15 cellular contexts compared by ENCODE assay signal in the genomic region with DNA sequence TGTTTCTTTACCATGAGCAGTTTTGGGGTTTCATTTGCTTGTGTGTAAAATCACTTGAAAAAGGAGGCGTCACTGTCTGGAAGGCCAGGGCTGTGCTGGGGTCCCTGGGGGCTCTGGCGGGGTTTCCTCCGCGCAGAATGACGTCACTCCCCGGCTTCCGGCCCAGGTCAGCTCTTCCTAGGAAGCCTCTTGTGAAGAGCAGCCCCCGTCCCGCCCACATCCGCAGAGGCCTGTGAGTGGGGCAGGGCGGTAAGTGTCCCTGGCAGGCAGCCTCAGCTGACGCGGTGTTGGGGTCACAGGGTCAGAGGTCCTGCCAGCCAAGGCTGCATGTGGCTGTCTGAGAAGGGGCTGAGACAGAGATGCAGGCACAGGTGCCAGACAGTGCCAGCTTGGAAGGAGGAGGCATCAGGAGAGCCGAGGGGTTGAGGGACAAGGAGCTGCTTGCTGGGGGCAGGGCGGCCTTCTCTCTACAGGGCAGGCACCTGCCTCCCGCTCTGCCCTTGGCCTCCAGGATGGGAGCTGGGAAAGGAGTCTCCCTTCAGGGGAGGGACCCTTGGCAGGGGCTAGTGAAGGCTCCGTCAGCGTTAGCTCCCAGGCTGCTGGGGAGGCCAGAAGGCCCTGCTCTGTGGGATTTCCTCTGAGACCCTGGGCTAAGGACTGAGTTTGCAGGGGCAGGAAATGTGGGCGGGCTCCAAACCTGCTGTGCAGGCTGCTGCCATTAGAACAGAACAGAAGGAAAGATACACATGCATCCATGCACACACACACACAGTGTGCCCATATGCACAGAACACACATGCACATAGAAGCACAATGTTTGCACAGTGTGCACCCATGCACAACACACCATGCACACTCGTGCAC. TPM values are rescaled to one million over a fixed set of nuclear protein-coding genes. Genes with fewer than 3 reads are reported as not detected.
DNase-seq lines count a peak whose midpoint lies in the region; ATAC-seq and TF ChIP-seq lines count a peak whose summit lies in the region.
"Not testable (repeated sequence)": the region's sequence is repeated elsewhere in the genome, so short reads cannot be mapped to it uniquely, and the experiment has no call there.
"Had no signal": no experiment of that assay in that cellular context is flagged by ENCODE, and none has a peak within 500 bp of the region (broad histone marks: within the 10 kb centered on the region; RNA-seq: fewer than 3 reads in every experiment).

No MANE protein-coding gene starts in this region.

- H3K27me3 ChIP-seq in Panc1 (ENCODE audit: control insufficient read depth, insufficient read depth, low read length); upper lobe of right lung: not testable (repeated sequence)

- not testable (repeated sequence) for H3K9me3 Mint-ChIP-seq in activated naive CD4-positive, alpha-beta T cell treated with anti-CD3 and anti-CD28 coated beads, Interleukin-2, amount 50 U/mL, for 72 hours; naive thymus-derived CD8-positive, alpha-beta T cell

- not testable (repeated sequence) for H3K4me1 Mint-ChIP-seq in naive thymus-derived CD8-positive, alpha-beta T cell

- not testable (repeated sequence) for H3K27ac Mint-ChIP-seq in activated naive CD4-positive, alpha-beta T cell treated with anti-CD3 and anti-CD28 coated beads, Interleukin-2, amount 50 U/mL, for 72 hours; naive thymus-derived CD8-positive, alpha-beta T cell

- not testable (repeated sequence) for BruUV-seq in Panc1 (replicated peaks; lab: Mats Ljungman, UMichigan)

- CTCF ChIA-PET in Panc1 (lab: Charles Lee) = not testable (repeated sequence)

- not testable (repeated sequence) for H3K36me3 Mint-ChIP-seq in activated naive CD4-positive, alpha-beta T cell treated with anti-CD3 and anti-CD28 coated beads, Interleukin-2, amount 50 U/mL, for 72 hours; naive thymus-derived CD8-positive, alpha-beta T cell

- H3K27me3 Mint-ChIP-seq in naive thymus-derived CD8-positive, alpha-beta T cell = not testable (repeated sequence)

- in situ Hi-C loops in Panc1 (cut with HindIII; ENCODE audit: low pct_unique_long_range_greater_than_20kb, low sequenced_read_pairs) = not testable (repeated sequence)

- H3K4me1 ChIP-seq in Panc1 (ENCODE audit: control insufficient read depth, insufficient read depth, low read length); upper lobe of right lung: not testable (repeated sequence)

- H3K27ac ChIP-seq in Panc1 (ENCODE audit: low read length); upper lobe of right lung: not testable (repeated sequence)

- H3K4me3 Mint-ChIP-seq in naive thymus-derived CD8-positive, alpha-beta T cell = not testable (repeated sequence)

- H3K9me3 ChIP-seq in Panc1 (ENCODE audit: control insufficient read depth, insufficient read depth, low read depth, low read length); upper lobe of right lung: not testable (repeated sequence)

- POLR2A ChIA-PET in Panc1 (lab: Charles Lee); naive thymus-derived CD8-positive, alpha-beta T cell (lab: Charles Lee): not testable (repeated sequence)

- H3K36me3 ChIP-seq in Panc1 (ENCODE audit: control insufficient read depth, insufficient read depth, low read length); upper lobe of right lung: not testable (repeated sequence)

- ATAC-seq in GM18511 (IDR thresholded peaks at IDR 0.05; ENCODE audit: unreplicated experiment) = peak; percentile 63
- peak; percentile 80 for ATAC-seq in GM21529 (IDR thresholded peaks at IDR 0.05; ENCODE audit: unreplicated experiment)
- peak; percentile 68 for ATAC-seq in HG03159 (IDR thresholded peaks at IDR 0.05; ENCODE audit: unreplicated experiment)
- peak; percentile 76 for ATAC-seq in Panc1
- peak; percentile 84 to 92 for ATAC-seq in activated naive CD4-positive, alpha-beta T cell treated with anti-CD3 and anti-CD28 coated beads, Interleukin-2, amount 50 U/mL, for 72 hours
- peak; percentile 88 to 94 for ATAC-seq in left cardiac atrium
- peak; percentile 82 to 84 for ATAC-seq in naive thymus-derived CD8-positive, alpha-beta T cell
- ATAC-seq in upper lobe of right lung = peak; percentile 81

- not testable (repeated sequence) for H3K4me3 ChIP-seq in Panc1 (ENCODE audit: low read depth in 2 of 2, low read length in 2 of 2); upper lobe of right lung

- not testable (repeated sequence) for DNase-seq in Panc1 (ENCODE audit: low read depth, low spot score); activated naive CD4-positive, alpha-beta T cell treated with anti-CD3 and anti-CD28 coated beads, Interleukin-2, amount 50 U/mL, for 72 hours (ENCODE audit: low spot score in 2 of 2); left cardiac atrium; naive thymus-derived CD8-positive, alpha-beta T cell; upper lobe of right lung

- intact Hi-C loops in Panc1 (cut with micrococcal nuclease; ENCODE audit: unreplicated experiment); left cardiac atrium (cut with DNase I); upper lobe of right lung (cut with DNase I): not testable (repeated sequence)

- not testable (repeated sequence) for TF ChIP-seq CTCF in Panc1 (IDR thresholded peaks at IDR 0.05); upper lobe of right lung (IDR thresholded peaks at IDR 0.05)

RNA-seq across cellular contexts. Expression of a gene that starts 8.5 kb away (rescaled TPM):
- total RNA-seq in Panc1 (2021; ENCODE audit: unreplicated experiment) (2.1 TPM), left cardiac atrium (not detected), upper lobe of right lung (not detected)
- 2.7 TPM for polyA plus RNA-seq in Panc1 (2012; ENCODE audit: insufficient read length)
- not detected for total RNA-seq in activated naive CD4-positive, alpha-beta T cell treated with anti-CD3 and anti-CD28 coated beads, Interleukin-2, amount 50 U/mL, for 72 hours
- total RNA-seq in naive thymus-derived CD8-positive, alpha-beta T cell = not detected
- polyA plus RNA-seq in naive thymus-derived CD8-positive, alpha-beta T cell = not detected
- total RNA-seq: ascending aorta, dermis microvascular lymphatic vessel endothelial cell, endothelial cell of umbilical vein, H7, MCF 10A, prostate gland, thoracic aorta had no signal
- polyA plus RNA-seq: endothelial cell of umbilical vein had no signal
